Comparison of ENCODE assay signal across 8 cellular contexts in genomic region chr7:107168233-107169119, GRCh38. TPM values are rescaled to one million over a fixed set of nuclear protein-coding genes. Genes with fewer than 3 reads are reported as not detected.
DNase-seq lines count a peak whose midpoint lies in the region; ATAC-seq, FAIRE-seq and TF ChIP-seq lines count a peak whose summit lies in the region.

HBP1 (plus strand) TSS chr7:107169003; CDS start chr7:107179894, 10,891 bp downstream.

- H3K27ac ChIP-seq in pancreas (peak within 1 kb of the TSS; percentile 91 to 99 (median 96)), tibial artery (peak within 1 kb of the TSS; percentile 98 to 100)

- ATAC-seq in HG02798 (IDR thresholded peaks at IDR 0.05; ENCODE audit: poor library complexity, unreplicated experiment) (peak; percentile 91), Right ventricle myocardium superior (ENCODE audit: poor library complexity) (peak; percentile 90), pancreas (peak; percentile 81 to 92 (median 85))

- H3K9ac ChIP-seq in adipocyte (ENCODE audit: low read length): peak within 1 kb of the TSS; percentile 95

- 0% methylated on average over 43 to 44 of the region's 44 CpGs for WGBS in pancreas, 2 donors

- H3K4me3 ChIP-seq in GM12875 (ENCODE audit: low read depth, low read length) (peak within 1 kb of the TSS; percentile 90), adipocyte (ENCODE audit: low read length) (peak within 1 kb of the TSS; percentile 91), pancreas (peak within 1 kb of the TSS; percentile 56 to 73 (median 62)), tibial artery (peak within 1 kb of the TSS; percentile 95 to 97)

- intact Hi-C loops in Right ventricle myocardium superior (cut with DNase I): no loop called here
- intact Hi-C loops in pancreas (cut with DNase I): no loop called here
- intact Hi-C loops in tibial artery (cut with DNase I; ENCODE audit: low total_unique reads): no loop called here

- TF ChIP-seq CTCF in GM12875 (IDR thresholded peaks at IDR 0.05; ENCODE audit: borderline replicate concordance, insufficient read depth, low read depth, low read length) (no peak), pancreas (IDR thresholded peaks at IDR 0.05) (no peak), tibial artery (IDR thresholded peaks at IDR 0.05) (no peak)

- H3K9me3 ChIP-seq in adipocyte (ENCODE audit: control insufficient read depth, low read length) (no peaks in the 10 kb centered on the region), pancreas (no peaks in the 10 kb centered on the region), tibial artery (no peaks in the 10 kb centered on the region)

- H3K27me3 ChIP-seq in adipocyte (replicated peaks; ENCODE audit: control insufficient read depth, insufficient read depth, low read length) (no peaks in the 10 kb centered on the region), pancreas (no peaks in the 10 kb centered on the region), tibial artery (no peaks in the 10 kb centered on the region)

- FAIRE-seq in pancreas (lab: Jason Lieb, UNC): peak; percentile 98

- DNase-seq in NCI-H1436 (lab: John Stamatoyannopoulos, UW): peak; percentile 99
- peak; percentile 97 for DNase-seq in T follicular helper cell (ENCODE audit: low read depth)
- peak; percentile 99 for DNase-seq in adipocyte (ENCODE audit: low read depth)
- DNase-seq in Right ventricle myocardium superior: peak; percentile 98
- peak; percentile 91 to 100 (median 99) for DNase-seq in pancreas
- DNase-seq in tibial artery: peak; percentile 100

- H3K36me3 ChIP-seq in adipocyte (ENCODE audit: control insufficient read depth, insufficient read depth, low read length, severe bottlenecking) (no peaks in the 10 kb centered on the region), pancreas (no peaks in the 10 kb centered on the region), tibial artery (no peaks in the 10 kb centered on the region)

- peaks cover 26% of the 10 kb centered on the region for H3K4me1 ChIP-seq in adipocyte (ENCODE audit: control insufficient read depth, insufficient read depth, low read length)
- peaks cover 17 to 33% (median 31%) of the 10 kb centered on the region in 3 donors for H3K4me1 ChIP-seq in pancreas
- peaks cover 0 to 42% (median 18%) of the 10 kb centered on the region in 4 donors for H3K4me1 ChIP-seq in tibial artery

RNA-seq across cellular contexts. Expression of gene HBP1, which starts in this region (rescaled TPM):
- total RNA-seq in Right ventricle myocardium superior (68.9 TPM), pancreas (10 to 100 TPM; 22.6 to 50.4 (median 32.2) TPM)
- polyA plus RNA-seq in pancreas: 10 to 100 TPM; 13.3 to 19.4 TPM

Comparison
In these comparisons a context has a peak if more than half of its experiments do, and no peak if none do; other contexts are left out.
1. Peak in every context shown above with its lines: DNase-seq, ATAC-seq, H3K4me3 ChIP-seq and H3K27ac ChIP-seq.